16 cellular contexts compared by ENCODE assay signal in the genomic region with DNA sequence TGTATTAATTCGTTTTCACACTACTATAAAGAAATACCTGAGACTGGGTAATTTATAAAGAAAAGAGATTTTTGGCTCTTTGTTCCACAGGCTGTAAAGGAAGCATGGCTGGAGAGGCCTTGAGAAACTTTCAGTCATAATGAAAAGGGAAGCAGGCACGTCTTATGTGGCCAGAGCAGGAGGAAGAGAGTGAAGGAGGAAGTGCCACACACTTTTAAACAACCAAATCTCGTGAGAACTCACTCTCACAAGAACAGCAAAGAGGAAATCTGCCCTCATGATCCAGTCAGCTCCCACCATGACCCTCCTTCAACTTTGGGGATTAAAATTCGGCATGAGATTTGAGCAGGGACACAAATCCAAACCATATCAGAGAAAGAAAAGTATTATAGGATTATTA.
"Had no signal": no experiment of that assay in that cellular context is flagged by ENCODE, and none has a peak within 500 bp of the region (broad histone marks: within the 10 kb centered on the region; RNA-seq: fewer than 3 reads in every experiment).

No MANE protein-coding gene starts in this region.

- H3K4me3 Mint-ChIP-seq: activated CD4-positive, alpha-beta memory T cell treated with anti-CD3 and anti-CD28 coated beads, Interleukin-2, amount 10 ng/mL, durations not matched to agents 7 days and 5 days; activated naive CD8-positive, alpha-beta T cell treated with anti-CD3 and anti-CD28 coated beads, Interleukin-2, amount 10 ng/mL, durations not matched to agents 7 days and 5 days; activated T-cell treated with anti-CD3 and anti-CD28 coated beads, Interleukin-2, amount 50 U/mL, for 72 hours; dendritic cell treated with granulocyte-macrophage colony-stimulating factor and Interleukin-4, amounts not matched to agents 40 ng/mL and 50 ng/mL, for 4 days; effector memory CD8-positive, alpha-beta T cell; nephron progenitor cell; stimulated activated memory B cell treated with anti-CD40 and anti-IgM and Interleukin-4, amounts not matched to agents 10 μg/mL and 1 μg/mL and 100 μg/mL, for 72 hours had no signal

- H3K36me3 Mint-ChIP-seq: activated naive CD8-positive, alpha-beta T cell treated with anti-CD3 and anti-CD28 coated beads, Interleukin-2, amount 10 ng/mL, durations not matched to agents 7 days and 5 days; stimulated activated memory B cell treated with anti-CD40 and anti-IgM and Interleukin-4, amounts not matched to agents 10 μg/mL and 1 μg/mL and 100 μg/mL, for 72 hours had no signal

- DNase-seq: activated CD4-positive, alpha-beta memory T cell treated with anti-CD3 and anti-CD28 coated beads, Interleukin-2, amount 10 ng/mL, durations not matched to agents 7 days and 5 days; activated gamma-delta T cell treated with Interleukin-2 at 50 U/mL for 16 hours; activated naive CD8-positive, alpha-beta T cell treated with anti-CD3 and anti-CD28 coated beads, Interleukin-2, amount 10 ng/mL, durations not matched to agents 7 days and 5 days; activated T-cell treated with anti-CD3 and anti-CD28 coated beads, Interleukin-2, amount 50 U/mL, for 72 hours; anterior cingulate cortex; cerebellar nuclear complex; effector memory CD8-positive, alpha-beta T cell; hippocampal formation; mesendoderm; nephron progenitor cell; spleen; stimulated activated CD4-positive, alpha-beta T cell treated with anti-CD3 and anti-CD28 coated beads, Interleukin-1b, Interleukin-23, amount 100 ng/mL, for 48 hours; transverse colon had no signal

- H3K9me3 Mint-ChIP-seq: nephron progenitor cell had no signal

- H3K4me1 Mint-ChIP-seq: activated CD4-positive, alpha-beta memory T cell treated with anti-CD3 and anti-CD28 coated beads, Interleukin-2, amount 10 ng/mL, durations not matched to agents 7 days and 5 days; activated naive CD8-positive, alpha-beta T cell treated with anti-CD3 and anti-CD28 coated beads, Interleukin-2, amount 10 ng/mL, durations not matched to agents 7 days and 5 days; nephron progenitor cell; stimulated activated memory B cell treated with anti-CD40 and anti-IgM and Interleukin-4, amounts not matched to agents 10 μg/mL and 1 μg/mL and 100 μg/mL, for 72 hours had no signal

- H3K27me3 Mint-ChIP-seq: activated CD4-positive, alpha-beta memory T cell treated with anti-CD3 and anti-CD28 coated beads, Interleukin-2, amount 10 ng/mL, durations not matched to agents 7 days and 5 days; activated naive CD8-positive, alpha-beta T cell treated with anti-CD3 and anti-CD28 coated beads, Interleukin-2, amount 10 ng/mL, durations not matched to agents 7 days and 5 days; dendritic cell treated with granulocyte-macrophage colony-stimulating factor and Interleukin-4, amounts not matched to agents 40 ng/mL and 50 ng/mL, for 4 days; effector memory CD8-positive, alpha-beta T cell; stimulated activated memory B cell treated with anti-CD40 and anti-IgM and Interleukin-4, amounts not matched to agents 10 μg/mL and 1 μg/mL and 100 μg/mL, for 72 hours had no signal

- ATAC-seq: activated T-cell treated with anti-CD3 and anti-CD28 coated beads, Interleukin-2, amount 50 U/mL, for 72 hours; effector memory CD8-positive, alpha-beta T cell; sciatic nerve; stimulated activated memory B cell treated with anti-CD40 and anti-IgM and Interleukin-4, amounts not matched to agents 10 μg/mL and 1 μg/mL and 100 μg/mL, for 72 hours had no signal

- H3K27ac Mint-ChIP-seq: activated CD4-positive, alpha-beta memory T cell treated with anti-CD3 and anti-CD28 coated beads, Interleukin-2, amount 10 ng/mL, durations not matched to agents 7 days and 5 days; activated naive CD8-positive, alpha-beta T cell treated with anti-CD3 and anti-CD28 coated beads, Interleukin-2, amount 10 ng/mL, durations not matched to agents 7 days and 5 days; activated T-cell treated with anti-CD3 and anti-CD28 coated beads, Interleukin-2, amount 50 U/mL, for 72 hours; dendritic cell treated with granulocyte-macrophage colony-stimulating factor and Interleukin-4, amounts not matched to agents 40 ng/mL and 50 ng/mL, for 4 days; effector memory CD8-positive, alpha-beta T cell; nephron progenitor cell; stimulated activated memory B cell treated with anti-CD40 and anti-IgM and Interleukin-4, amounts not matched to agents 10 μg/mL and 1 μg/mL and 100 μg/mL, for 72 hours had no signal
